41 cellular contexts compared by ENCODE assay signal in the genomic region with DNA sequence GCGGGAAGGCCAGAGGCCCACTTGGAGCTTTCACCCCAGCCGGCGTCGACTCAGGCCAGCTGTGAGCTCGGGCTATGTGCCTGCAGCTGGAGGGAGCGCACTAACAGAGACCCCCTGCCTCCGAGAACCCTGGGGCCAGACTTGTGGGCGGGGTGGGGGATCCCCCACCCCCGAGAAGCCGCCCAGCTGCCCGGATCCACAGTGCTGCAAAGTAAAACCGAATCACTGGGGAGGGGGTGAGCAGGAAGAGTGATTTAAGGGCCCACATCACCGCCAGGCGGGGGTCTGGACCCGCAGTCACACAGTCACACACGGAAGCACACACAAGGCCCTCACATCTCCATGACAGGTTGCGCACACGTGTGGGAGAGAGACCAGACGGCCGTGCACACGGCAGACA. TPM values are rescaled to one million over a fixed set of nuclear protein-coding genes. Genes with fewer than 3 reads are reported as not detected.
"Had no signal": no experiment of that assay in that cellular context is flagged by ENCODE, and none has a peak within 500 bp of the region (broad histone marks: within the 10 kb centered on the region; RNA-seq: fewer than 3 reads in every experiment).

No MANE protein-coding gene starts in this region.

- H3K4me3 Mint-ChIP-seq: activated CD4-positive, alpha-beta memory T cell treated with anti-CD3 and anti-CD28 coated beads, Interleukin-2, amount 10 ng/mL, durations not matched to agents 7 days and 5 days; activated CD4-positive, alpha-beta T cell treated with anti-CD3 and anti-CD28 coated beads for 36 hours; activated CD4-positive, alpha-beta T cell treated with anti-CD3 and anti-CD28 coated beads, Interleukin-2, amount 10 ng/mL, durations not matched to agents 7 days and 5 days; activated CD8-positive, alpha-beta memory T cell treated with anti-CD3 and anti-CD28 coated beads, Interleukin-2, amount 10 ng/mL, durations not matched to agents 7 days and 5 days; activated CD8-positive, alpha-beta T cell treated with anti-CD3 and anti-CD28 coated beads, Interleukin-2, amount 10 ng/mL, durations not matched to agents 7 days and 5 days; activated naive CD4-positive, alpha-beta T cell treated with anti-CD3 and anti-CD28 coated beads, Interleukin-2, amount 10 ng/mL, durations not matched to agents 7 days and 5 days; activated naive CD4-positive, alpha-beta T cell treated with anti-CD3 and anti-CD28 coated beads, Interleukin-2, amount 50 U/mL, for 24 hours; activated naive CD8-positive, alpha-beta T cell; activated naive CD8-positive, alpha-beta T cell treated with anti-CD3 and anti-CD28 coated beads, Interleukin-2, amount 10 ng/mL, durations not matched to agents 7 days and 5 days; activated naive CD8-positive, alpha-beta T cell treated with anti-CD3 and anti-CD28 coated beads, Interleukin-2, amount 50 U/mL, for 24 hours; activated T-cell treated with anti-CD3 and anti-CD28 coated beads, Interleukin-2, amount 50 U/mL, for 24 hours; brain; central memory CD8-positive, alpha-beta T cell; T-helper 1 cell treated with Interleukin-12 subunit alpha and Interleukin-12 subunit beta and Interleukin-4 antibody, amounts not matched to agents 30 μg/mL and 1 μg/mL, for 36 hours; T-helper 2 cell treated with Interferon-gamma antibody and Interleukin-4, amounts not matched to agents 5 μg/mL and 100 μg/mL, for 36 hours; WTC11 had no signal

- H3K27ac ChIP-seq: ascending aorta, cardiac muscle cell, VCaP had no signal

- H3K36me3 Mint-ChIP-seq: activated CD8-positive, alpha-beta memory T cell treated with anti-CD3 and anti-CD28 coated beads, Interleukin-2, amount 10 ng/mL, durations not matched to agents 7 days and 5 days; activated naive CD4-positive, alpha-beta T cell treated with anti-CD3 and anti-CD28 coated beads, Interleukin-2, amount 10 ng/mL, durations not matched to agents 7 days and 5 days; activated naive CD4-positive, alpha-beta T cell treated with anti-CD3 and anti-CD28 coated beads, Interleukin-2, amount 50 U/mL, for 24 hours; activated naive CD8-positive, alpha-beta T cell; activated naive CD8-positive, alpha-beta T cell treated with anti-CD3 and anti-CD28 coated beads, Interleukin-2, amount 10 ng/mL, durations not matched to agents 7 days and 5 days had no signal

- H3K9me3 Mint-ChIP-seq: activated CD4-positive, alpha-beta memory T cell treated with anti-CD3 and anti-CD28 coated beads, Interleukin-2, amount 10 ng/mL, durations not matched to agents 7 days and 5 days; activated CD4-positive, alpha-beta T cell treated with anti-CD3 and anti-CD28 coated beads, Interleukin-2, amount 10 ng/mL, durations not matched to agents 7 days and 5 days; activated naive CD4-positive, alpha-beta T cell treated with anti-CD3 and anti-CD28 coated beads, Interleukin-2, amount 10 ng/mL, durations not matched to agents 7 days and 5 days; activated naive CD4-positive, alpha-beta T cell treated with anti-CD3 and anti-CD28 coated beads, Interleukin-2, amount 50 U/mL, for 24 hours; activated naive CD8-positive, alpha-beta T cell treated with anti-CD3 and anti-CD28 coated beads, Interleukin-2, amount 10 ng/mL, durations not matched to agents 7 days and 5 days; activated naive CD8-positive, alpha-beta T cell treated with anti-CD3 and anti-CD28 coated beads, Interleukin-2, amount 50 U/mL, for 24 hours; activated T-cell treated with anti-CD3 and anti-CD28 coated beads, Interleukin-2, amount 50 U/mL, for 24 hours; activated T-helper 2 cell treated with anti-CD3 and anti-CD28 coated beads, Interferon-gamma antibody, Interleukin-2, Interleukin-4, amounts not matched to agents 10 μg/mL and 5 μg/mL and 100 μg/mL, durations not matched to agents 14 hours and 24 hours and 36 hours; central memory CD8-positive, alpha-beta T cell; T-helper 1 cell treated with Interleukin-12 subunit alpha and Interleukin-12 subunit beta and Interleukin-4 antibody, amounts not matched to agents 30 μg/mL and 1 μg/mL, for 36 hours; T-helper 2 cell treated with Interferon-gamma antibody and Interleukin-4, amounts not matched to agents 5 μg/mL and 100 μg/mL, for 36 hours had no signal

- ATAC-seq: activated CD4-positive, alpha-beta T cell treated with anti-CD3 and anti-CD28 coated beads for 36 hours; activated CD4-positive, CD25-positive, alpha-beta regulatory T cell treated with anti-CD3 and anti-CD28 coated beads, Interleukin-2, amount 50 U/mL, for 24 hours; activated CD8-positive, alpha-beta memory T cell treated with anti-CD3 and anti-CD28 coated beads, Interleukin-2, amount 10 ng/mL, durations not matched to agents 7 days and 5 days; activated CD8-positive, alpha-beta T cell treated with anti-CD3 and anti-CD28 coated beads, Interleukin-2, amount 10 ng/mL, durations not matched to agents 7 days and 5 days; activated naive CD8-positive, alpha-beta T cell treated with anti-CD3 and anti-CD28 coated beads, Interleukin-2, amount 50 U/mL, for 24 hours; WTC11 had no signal

- H3K4me1 ChIP-seq: ascending aorta had no signal

- H3K27me3 Mint-ChIP-seq: activated CD4-positive, alpha-beta memory T cell treated with anti-CD3 and anti-CD28 coated beads, Interleukin-2, amount 10 ng/mL, durations not matched to agents 7 days and 5 days; activated CD4-positive, alpha-beta T cell treated with anti-CD3 and anti-CD28 coated beads for 36 hours; activated CD4-positive, alpha-beta T cell treated with anti-CD3 and anti-CD28 coated beads, Interleukin-2, amount 10 ng/mL, durations not matched to agents 7 days and 5 days; activated CD8-positive, alpha-beta memory T cell treated with anti-CD3 and anti-CD28 coated beads, Interleukin-2, amount 10 ng/mL, durations not matched to agents 7 days and 5 days; activated naive CD4-positive, alpha-beta T cell treated with anti-CD3 and anti-CD28 coated beads, Interleukin-2, amount 50 U/mL, for 24 hours; activated naive CD8-positive, alpha-beta T cell; activated naive CD8-positive, alpha-beta T cell treated with anti-CD3 and anti-CD28 coated beads, Interleukin-2, amount 10 ng/mL, durations not matched to agents 7 days and 5 days; activated naive CD8-positive, alpha-beta T cell treated with anti-CD3 and anti-CD28 coated beads, Interleukin-2, amount 50 U/mL, for 24 hours; activated T-cell treated with anti-CD3 and anti-CD28 coated beads, Interleukin-2, amount 50 U/mL, for 24 hours; brain had no signal

- H3K4me1 Mint-ChIP-seq: activated CD4-positive, alpha-beta memory T cell treated with anti-CD3 and anti-CD28 coated beads, Interleukin-2, amount 10 ng/mL, durations not matched to agents 7 days and 5 days; activated CD4-positive, alpha-beta T cell treated with anti-CD3 and anti-CD28 coated beads for 36 hours; activated CD4-positive, alpha-beta T cell treated with anti-CD3 and anti-CD28 coated beads, Interleukin-2, amount 10 ng/mL, durations not matched to agents 7 days and 5 days; activated CD8-positive, alpha-beta memory T cell treated with anti-CD3 and anti-CD28 coated beads, Interleukin-2, amount 10 ng/mL, durations not matched to agents 7 days and 5 days; activated naive CD4-positive, alpha-beta T cell treated with anti-CD3 and anti-CD28 coated beads, Interleukin-2, amount 10 ng/mL, durations not matched to agents 7 days and 5 days; activated naive CD4-positive, alpha-beta T cell treated with anti-CD3 and anti-CD28 coated beads, Interleukin-2, amount 50 U/mL, for 24 hours; activated naive CD8-positive, alpha-beta T cell treated with anti-CD3 and anti-CD28 coated beads, Interleukin-2, amount 10 ng/mL, durations not matched to agents 7 days and 5 days; activated naive CD8-positive, alpha-beta T cell treated with anti-CD3 and anti-CD28 coated beads, Interleukin-2, amount 50 U/mL, for 24 hours; brain; central memory CD8-positive, alpha-beta T cell; WTC11 had no signal

- H3K4me3 ChIP-seq: ascending aorta, cardiac muscle cell had no signal

- FAIRE-seq: bronchial epithelial cell, TTC549 had no signal

- H3K27ac Mint-ChIP-seq: activated CD4-positive, alpha-beta memory T cell treated with anti-CD3 and anti-CD28 coated beads, Interleukin-2, amount 10 ng/mL, durations not matched to agents 7 days and 5 days; activated CD4-positive, alpha-beta T cell treated with anti-CD3 and anti-CD28 coated beads for 36 hours; activated CD4-positive, alpha-beta T cell treated with anti-CD3 and anti-CD28 coated beads, Interleukin-2, amount 10 ng/mL, durations not matched to agents 7 days and 5 days; activated CD8-positive, alpha-beta memory T cell treated with anti-CD3 and anti-CD28 coated beads, Interleukin-2, amount 10 ng/mL, durations not matched to agents 7 days and 5 days; activated CD8-positive, alpha-beta T cell treated with anti-CD3 and anti-CD28 coated beads, Interleukin-2, amount 10 ng/mL, durations not matched to agents 7 days and 5 days; activated naive CD4-positive, alpha-beta T cell treated with anti-CD3 and anti-CD28 coated beads, Interleukin-2, amount 10 ng/mL, durations not matched to agents 7 days and 5 days; activated naive CD4-positive, alpha-beta T cell treated with anti-CD3 and anti-CD28 coated beads, Interleukin-2, amount 50 U/mL, for 24 hours; activated naive CD8-positive, alpha-beta T cell; activated naive CD8-positive, alpha-beta T cell treated with anti-CD3 and anti-CD28 coated beads, Interleukin-2, amount 10 ng/mL, durations not matched to agents 7 days and 5 days; activated naive CD8-positive, alpha-beta T cell treated with anti-CD3 and anti-CD28 coated beads, Interleukin-2, amount 50 U/mL, for 24 hours; activated T-cell treated with anti-CD3 and anti-CD28 coated beads, Interleukin-2, amount 50 U/mL, for 24 hours; activated T-helper 2 cell treated with anti-CD3 and anti-CD28 coated beads, Interferon-gamma antibody, Interleukin-2, Interleukin-4, amounts not matched to agents 10 μg/mL and 5 μg/mL and 100 μg/mL, durations not matched to agents 14 hours and 24 hours and 36 hours; T-helper 1 cell treated with Interleukin-12 subunit alpha and Interleukin-12 subunit beta and Interleukin-4 antibody, amounts not matched to agents 30 μg/mL and 1 μg/mL, for 36 hours; T-helper 2 cell treated with Interferon-gamma antibody and Interleukin-4, amounts not matched to agents 5 μg/mL and 100 μg/mL, for 36 hours; WTC11 had no signal

- DNase-seq: activated CD4-positive, alpha-beta memory T cell treated with anti-CD3 and anti-CD28 coated beads, Interleukin-2, amount 10 ng/mL, durations not matched to agents 7 days and 5 days; activated CD4-positive, alpha-beta T cell treated with anti-CD3 and anti-CD28 coated beads for 1 hour; activated CD4-positive, alpha-beta T cell treated with anti-CD3 and anti-CD28 coated beads for 36 hours; activated CD4-positive, alpha-beta T cell treated with anti-CD3 and anti-CD28 coated beads for 48 hours; activated CD4-positive, alpha-beta T cell treated with anti-CD3 and anti-CD28 coated beads, Interleukin-2, amount 10 ng/mL, durations not matched to agents 7 days and 5 days; activated CD4-positive, alpha-beta T cell treated with anti-CD3 and anti-CD28 coated beads, Interleukin-2, amount 50 U/mL, for 48 hours; activated CD4-positive, CD25-positive, alpha-beta regulatory T cell; activated CD8-positive, alpha-beta memory T cell treated with anti-CD3 and anti-CD28 coated beads for 24 hours; activated CD8-positive, alpha-beta memory T cell treated with anti-CD3 and anti-CD28 coated beads, Interleukin-2, amount 10 ng/mL, durations not matched to agents 7 days and 5 days; activated CD8-positive, alpha-beta memory T cell treated with anti-CD3 and anti-CD28 coated beads, Interleukin-2, amount 50 U/mL, for 48 hours; activated CD8-positive, alpha-beta T cell treated with anti-CD3 and anti-CD28 coated beads, Interleukin-2, amount 10 ng/mL, durations not matched to agents 7 days and 5 days; activated effector memory CD4-positive, alpha-beta T cell treated with Interleukin-2 at 50 U/mL for 16 hours; activated gamma-delta T cell; activated naive CD4-positive, alpha-beta T cell treated with anti-CD3 and anti-CD28 coated beads, Interleukin-2, amount 10 ng/mL, durations not matched to agents 7 days and 5 days; activated naive CD4-positive, alpha-beta T cell treated with Interleukin-2 at 50 U/mL for 16 hours; activated naive CD8-positive, alpha-beta T cell treated with anti-CD3 and anti-CD28 coated beads, Interleukin-2, amount 10 ng/mL, durations not matched to agents 7 days and 5 days; activated naive CD8-positive, alpha-beta T cell treated with anti-CD3 and anti-CD28 coated beads, Interleukin-2, amount 50 U/mL, for 24 hours; activated T-cell treated with anti-CD3 and anti-CD28 coated beads, Interleukin-2, amount 50 U/mL, for 24 hours; activated T-cell treated with anti-CD3 and anti-CD28 coated beads, Interleukin-2, amount 50 U/mL, for 48 hours; amygdala; anterior cingulate cortex; caudate nucleus; cerebellar nuclear complex; T-helper 1 cell; T-helper 2 cell; T-helper 9 cell had no signal

- H3K27me3 ChIP-seq: ascending aorta, cardiac muscle cell had no signal

- H3K36me3 ChIP-seq: ascending aorta, cardiac muscle cell had no signal

RNA-seq across cellular contexts. Expression of a gene that starts 48.7 kb away (rescaled TPM):
- total RNA-seq: activated CD4-positive, alpha-beta memory T cell treated with anti-CD3 and anti-CD28 coated beads, Interleukin-2, amount 10 ng/mL, durations not matched to agents 7 days and 5 days; activated CD4-positive, alpha-beta T cell treated with anti-CD3 and anti-CD28 coated beads for 36 hours; activated CD8-positive, alpha-beta T cell treated with anti-CD3 and anti-CD28 coated beads, Interleukin-2, amount 10 ng/mL, durations not matched to agents 7 days and 5 days; activated T-helper 2 cell treated with anti-CD3 and anti-CD28 coated beads, Interferon-gamma antibody, Interleukin-2, Interleukin-4, amounts not matched to agents 10 μg/mL and 5 μg/mL and 100 μg/mL, durations not matched to agents 14 hours and 24 hours and 36 hours; ascending aorta; bronchial epithelial cell; chondrocyte had no signal
